Comparison of ENCODE assay signal across 1 cellular context in genomic region chr16:10608687-10609409, GRCh38.
A peak's percentile ranks its signal among the peaks of the same experiment; 100 is the strongest.
TF ChIP-seq lines count a peak whose summit lies in the region.

No MANE protein-coding gene starts in this region.

TF ChIP-seq in HepG2, 621 proteins besides CTCF, POLR2A, EP300 and RAD21 (continued from another document and continues in another):
- 0 out of 2 replicates have a peak, but pooled peaks have one; percentile 18 for TF ChIP-seq ATF2 (CRISPR knock-in tag; IDR thresholded peaks at IDR 0.05)
- TF ChIP-seq ZNF17 (CRISPR knock-in tag; IDR thresholded peaks at IDR 0.05) = no peak
- TF ChIP-seq ZNF567 (CRISPR knock-in tag; IDR thresholded peaks at IDR 0.05; ENCODE audit: borderline replicate concordance) = peak; percentile 86; the same call in 1 of the 2 replicates
- no peak for TF ChIP-seq KLF13 (CRISPR knock-in tag; IDR thresholded peaks at IDR 0.05)
- TF ChIP-seq NR0B2 (CRISPR knock-in tag; IDR thresholded peaks at IDR 0.05) = no peak
- no peak for TF ChIP-seq HHEX (CRISPR knock-in tag; IDR thresholded peaks at IDR 0.05)
- TF ChIP-seq U2AF2 (IDR thresholded peaks at IDR 0.05; ENCODE audit: low read depth, low read length) = no peak
- TF ChIP-seq FOXA1 (IDR thresholded peaks at IDR 0.05) = no peak
- no peak for TF ChIP-seq FOXA1 (CRISPR knock-in tag; IDR thresholded peaks at IDR 0.05)
- TF ChIP-seq BORCS8-MEF2B (CRISPR knock-in tag; IDR thresholded peaks at IDR 0.05) = no peak
- TF ChIP-seq ATF5 (CRISPR knock-in tag; IDR thresholded peaks at IDR 0.05; ENCODE audit: low read depth) = no peak
- no peak for TF ChIP-seq ZNF724P (CRISPR knock-in tag; IDR thresholded peaks at IDR 0.05; ENCODE audit: borderline replicate concordance)
- no peak for TF ChIP-seq ZIK1 (CRISPR knock-in tag; IDR thresholded peaks at IDR 0.05; ENCODE audit: borderline replicate concordance, low read depth)
- no peak for TF ChIP-seq GMEB2 (CRISPR knock-in tag; IDR thresholded peaks at IDR 0.05; ENCODE audit: low read depth)
- TF ChIP-seq HOXA5 (CRISPR knock-in tag; IDR thresholded peaks at IDR 0.05) = no peak
- no peak for TF ChIP-seq ZNF138 (CRISPR knock-in tag; IDR thresholded peaks at IDR 0.05; ENCODE audit: low read depth)
- no peak for TF ChIP-seq ZNF790 (CRISPR knock-in tag; IDR thresholded peaks at IDR 0.05; ENCODE audit: borderline replicate concordance)
- no peak for TF ChIP-seq ZBTB25 (CRISPR knock-in tag; IDR thresholded peaks at IDR 0.05)
- TF ChIP-seq FOXA3 (CRISPR knock-in tag; IDR thresholded peaks at IDR 0.05) = no peak
- no peak for TF ChIP-seq ZNF558 (CRISPR knock-in tag; IDR thresholded peaks at IDR 0.05; ENCODE audit: borderline replicate concordance)
- TF ChIP-seq TERF1 (CRISPR knock-in tag; IDR thresholded peaks at IDR 0.05) = no peak
- 0 out of 2 replicates have a peak, but pooled peaks have one; percentile 74 for TF ChIP-seq SETDB1 (CRISPR knock-in tag; IDR thresholded peaks at IDR 0.05; ENCODE audit: borderline replicate concordance)
- TF ChIP-seq NCOA2 (CRISPR knock-in tag; IDR thresholded peaks at IDR 0.05) = no peak
- TF ChIP-seq RFXANK (CRISPR knock-in tag; IDR thresholded peaks at IDR 0.05) = no peak
- TF ChIP-seq ZBTB34 (CRISPR knock-in tag; IDR thresholded peaks at IDR 0.05) = no peak
- TF ChIP-seq DPF2 (CRISPR knock-in tag; IDR thresholded peaks at IDR 0.05; ENCODE audit: borderline replicate concordance, low read depth) = no peak
- TF ChIP-seq ZZZ3 (CRISPR knock-in tag; IDR thresholded peaks at IDR 0.05; ENCODE audit: borderline replicate concordance) = no peak
- no peak for TF ChIP-seq ISL2 (CRISPR knock-in tag; IDR thresholded peaks at IDR 0.05)
- no peak for TF ChIP-seq ZNF513 (CRISPR knock-in tag; conservative IDR thresholded peaks at IDR 0.05)
- TF ChIP-seq CCAR2 (optimal IDR thresholded peaks at IDR 0.05; ENCODE audit: low read depth, low read length) = no peak
- no peak for TF ChIP-seq SNAPC2 (CRISPR knock-in tag; IDR thresholded peaks at IDR 0.05)
- TF ChIP-seq MAF1 (CRISPR knock-in tag; IDR thresholded peaks at IDR 0.05; ENCODE audit: borderline replicate concordance) = no peak
- TF ChIP-seq RBAK (CRISPR knock-in tag; IDR thresholded peaks at IDR 0.05) = 0 out of 2 replicates have a peak, but pooled peaks have one; percentile 26
- no peak for TF ChIP-seq FOSL2 (CRISPR knock-in tag; IDR thresholded peaks at IDR 0.05)
- TF ChIP-seq RORA (CRISPR knock-in tag; IDR thresholded peaks at IDR 0.05) = no peak
- TF ChIP-seq NFE2L2 (IDR thresholded peaks at IDR 0.05; ENCODE audit: low read length) = 0 out of 2 replicates have a peak, but pooled peaks have one; percentile 1
- TF ChIP-seq DR1 (CRISPR knock-in tag; IDR thresholded peaks at IDR 0.05) = no peak
- TF ChIP-seq GTF2F1 (IDR thresholded peaks at IDR 0.05; ENCODE audit: low read length) = 0 out of 2 replicates have a peak, but pooled peaks have one; percentile 7
- TF ChIP-seq ZNF597 (CRISPR knock-in tag; IDR thresholded peaks at IDR 0.05) = no peak
- no peak for TF ChIP-seq HMG20B (CRISPR knock-in tag; conservative IDR thresholded peaks at IDR 0.05)
- no peak for TF ChIP-seq GLI4 (CRISPR knock-in tag; IDR thresholded peaks at IDR 0.05; ENCODE audit: borderline replicate concordance)
- TF ChIP-seq NFKB2 (CRISPR knock-in tag; IDR thresholded peaks at IDR 0.05; ENCODE audit: borderline replicate concordance) = peak; percentile 32; the same call in 1 of the 2 replicates
- TF ChIP-seq PCBP1 (IDR thresholded peaks at IDR 0.05; ENCODE audit: borderline replicate concordance, low read depth, low read length) = no peak
- TF ChIP-seq SP4 (CRISPR knock-in tag; IDR thresholded peaks at IDR 0.05) = no peak
- TF ChIP-seq MAFF (IDR thresholded peaks at IDR 0.05; ENCODE audit: low read depth, low read length) = no peak
- TF ChIP-seq JUNB (CRISPR knock-in tag; IDR thresholded peaks at IDR 0.05; ENCODE audit: borderline replicate concordance) = no peak
- TF ChIP-seq ZNF713 (CRISPR knock-in tag; IDR thresholded peaks at IDR 0.05) = no peak
- no peak for TF ChIP-seq CC2D1A (CRISPR knock-in tag; IDR thresholded peaks at IDR 0.05)
- TF ChIP-seq GATA4 (IDR thresholded peaks at IDR 0.05; ENCODE audit: borderline replicate concordance, low read depth) = no peak
- peak; percentile 30 for TF ChIP-seq ZNF781 (CRISPR knock-in tag; IDR thresholded peaks at IDR 0.05; ENCODE audit: borderline replicate concordance, not compliant biosample characterization)
- TF ChIP-seq ZNF891 (CRISPR knock-in tag; IDR thresholded peaks at IDR 0.05) = no peak
- TF ChIP-seq PBX2 (CRISPR knock-in tag; IDR thresholded peaks at IDR 0.05) = no peak
- no peak for TF ChIP-seq NR2C2 (CRISPR knock-in tag; IDR thresholded peaks at IDR 0.05; ENCODE audit: borderline replicate concordance)
- TF ChIP-seq GRHL1 (CRISPR knock-in tag; conservative IDR thresholded peaks at IDR 0.05) = no peak
- no peak for TF ChIP-seq FIP1L1 (IDR thresholded peaks at IDR 0.05; ENCODE audit: borderline replicate concordance, insufficient read depth, low read depth, low read length)
- TF ChIP-seq ZNF83 (CRISPR knock-in tag; IDR thresholded peaks at IDR 0.05; ENCODE audit: borderline replicate concordance) = no peak
- no peak for TF ChIP-seq EEA1 (CRISPR knock-in tag; IDR thresholded peaks at IDR 0.05; ENCODE audit: borderline replicate concordance)
- no peak for TF ChIP-seq PRMT3 (CRISPR knock-in tag; IDR thresholded peaks at IDR 0.05; ENCODE audit: borderline replicate concordance, low read depth)
- peak; percentile 27; the same call in 1 of the 2 replicates for TF ChIP-seq ZBTB7B (CRISPR knock-in tag; IDR thresholded peaks at IDR 0.05)
- no peak for TF ChIP-seq ZNF746 (CRISPR knock-in tag; IDR thresholded peaks at IDR 0.05)
- TF ChIP-seq ZNF101 (CRISPR knock-in tag; IDR thresholded peaks at IDR 0.05; ENCODE audit: borderline replicate concordance, low read depth) = no peak
- 0 out of 2 replicates have a peak, but pooled peaks have one; percentile 16 for TF ChIP-seq SP5 (CRISPR knock-in tag; IDR thresholded peaks at IDR 0.05; ENCODE audit: borderline replicate concordance, low read depth)
- TF ChIP-seq ZNF34 (CRISPR knock-in tag; IDR thresholded peaks at IDR 0.05; ENCODE audit: borderline replicate concordance) = no peak
